In the genomic region with DNA sequence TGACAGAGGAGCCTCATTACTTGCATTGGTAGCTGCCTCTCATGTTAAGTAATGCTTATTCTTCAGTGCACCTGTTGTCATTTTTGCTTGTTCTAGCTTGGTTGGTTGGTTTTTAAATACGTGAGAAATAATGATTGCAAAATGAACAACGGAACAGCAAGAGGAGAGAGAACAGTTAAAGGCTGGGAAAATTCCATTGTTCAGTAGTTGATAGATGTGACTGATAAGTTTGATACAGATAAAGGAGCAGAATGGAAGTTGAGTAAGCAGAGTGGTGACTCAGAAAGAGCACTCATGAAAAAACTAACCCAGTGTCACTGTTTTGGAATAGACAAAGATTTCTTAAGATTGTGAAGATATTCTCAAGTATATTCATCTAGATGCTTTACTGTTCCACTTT, we compare ENCODE assay signal across 9 cellular contexts. TPM values are rescaled to one million over a fixed set of nuclear protein-coding genes. Genes with fewer than 3 reads are reported as not detected.
A peak's percentile ranks its signal among the peaks of the same experiment; 100 is the strongest.
DNase-seq lines count a peak whose midpoint lies in the region; ATAC-seq and TF ChIP-seq lines count a peak whose summit lies in the region.
"Had no signal": no experiment of that assay in that cellular context is flagged by ENCODE, and none has a peak within 500 bp of the region (broad histone marks: within the 10 kb centered on the region; RNA-seq: fewer than 3 reads in every experiment).

No MANE protein-coding gene starts in this region.

- no peak for ATAC-seq in HG02981 (IDR thresholded peaks at IDR 0.05; ENCODE audit: unreplicated experiment)
- no peak for ATAC-seq in GM21447 (IDR thresholded peaks at IDR 0.05; ENCODE audit: unreplicated experiment)

- H3K4me3 ChIP-seq in GM23248 (no peak overlapping the region), epithelial cell of esophagus (ENCODE audit: low read length) (no peak overlapping the region)
- H3K4me3 ChIP-seq: dorsolateral prefrontal cortex had no signal

- DNase-seq in GM23248 = peak; percentile 72
- peak; percentile 26 for DNase-seq in RWPE1 (ENCODE audit: low spot score)
- peak; percentile 57 for DNase-seq in epithelial cell of esophagus (ENCODE audit: low read depth)
- peak; percentile 58 for DNase-seq in renal cortical epithelial cell (ENCODE audit: low read depth)
- DNase-seq in hippocampal formation (lab: John Stamatoyannopoulos, UW) = no peak
- DNase-seq: dorsolateral prefrontal cortex had no signal

- TF ChIP-seq CTCF in RWPE1 (conservative IDR thresholded peaks at IDR 0.05; ENCODE audit: low read depth) = no peak
- TF ChIP-seq CTCF in epithelial cell of esophagus (IDR thresholded peaks at IDR 0.05; ENCODE audit: insufficient read depth, low read depth, low read length, missing control alignments) = no peak

- in situ Hi-C loops in GM23248 (cut with MboI) = no loop called here

- no peak overlapping the region for H3K9ac ChIP-seq in GM23248
- H3K9ac ChIP-seq: parathyroid adenoma had no signal

- peaks cover 5% of the 10 kb centered on the region; the same call in 1 of the 2 replicates for H3K36me3 ChIP-seq in GM23248 (ENCODE audit: low read depth)

- no peaks in the 10 kb centered on the region; the same call in 1 of the 2 replicates for H4K20me1 ChIP-seq in GM23248 (ENCODE audit: insufficient read depth)

- CTCF ChIA-PET in RWPE1 (lab: Yijun Ruan, JAX) = interaction anchor here (0.6 to 0.7 kb wide), 2 partner anchors 18 to 77 kb away, joined by 3 read pairs; no protein-coding TSS in a partner anchor

- POLR2A ChIA-PET in RWPE1 (lab: Yijun Ruan, JAX; ENCODE audit: low non-redundant PET) = no interaction called here

- no peak overlapping the region for H2AFZ ChIP-seq in GM23248
- H2AFZ ChIP-seq: parathyroid adenoma had no signal

- peaks cover 17% of the 10 kb centered on the region for H3K4me1 ChIP-seq in GM23248 (ENCODE audit: insufficient read depth)

- H3K79me2 ChIP-seq in GM23248 (ENCODE audit: insufficient read depth) = peaks cover 10% of the 10 kb centered on the region; the same call in 1 of the 2 replicates

- H3F3A ChIP-seq in GM23248 (ENCODE audit: insufficient read depth) = peaks cover 26% of the 10 kb centered on the region

- no peaks in the 10 kb centered on the region for H3K27me3 ChIP-seq in GM23248 (replicated peaks; ENCODE audit: insufficient read depth)
- H3K27me3 ChIP-seq: dorsolateral prefrontal cortex had no signal

- H3K4me2 ChIP-seq in GM23248 (ENCODE audit: unreplicated experiment) = peak overlapping the region; percentile 45

- H3K9me3 ChIP-seq in GM23248 (ENCODE audit: low read depth) = no peaks in the 10 kb centered on the region

- H3K9me2 ChIP-seq in GM23248 (ENCODE audit: insufficient read depth) = no peaks in the 10 kb centered on the region

- WGBS in GM23248 (ENCODE audit: low coverage in 1 of 2, low lambda C conversion rate in 2 of 2, missing lambda C conversion rate in 2 of 2), 2 experiments = 24 to 27% methylated on average over 2 of the region's 2 CpGs

- H3K27ac ChIP-seq in GM23248 = peak overlapping the region; percentile 49
- no peak overlapping the region for H3K27ac ChIP-seq in RWPE1
- H3K27ac ChIP-seq: dorsolateral prefrontal cortex, parathyroid adenoma had no signal

RNA-seq across cellular contexts. Expression of gene MTA3, which starts 50.5 kb away (rescaled TPM):
- 23.4 and 29.7 TPM in 2 replicates for total RNA-seq in GM23248 (2014; rRNA removed; shearing (Covaris generic))
- polyA plus RNA-seq in GM23248 (2016; fragmentation: Nextera tagmentation; extraction: Ambion mirVana) = 24.8 and 25.7 TPM in 2 replicates
- total RNA-seq in renal cortical epithelial cell = 28.0 and 47.6 TPM in 2 replicates

Comparison
In these comparisons a context has a peak if more than half of its experiments do, and no peak if none do; other contexts are left out.
1. DNase-seq: peak in GM23248 (single experiment), RWPE1 (single experiment), epithelial cell of esophagus (single experiment) and renal cortical epithelial cell (single experiment); none in hippocampal formation (0 of 2).